36 cellular contexts compared by ENCODE assay signal in the genomic region with DNA sequence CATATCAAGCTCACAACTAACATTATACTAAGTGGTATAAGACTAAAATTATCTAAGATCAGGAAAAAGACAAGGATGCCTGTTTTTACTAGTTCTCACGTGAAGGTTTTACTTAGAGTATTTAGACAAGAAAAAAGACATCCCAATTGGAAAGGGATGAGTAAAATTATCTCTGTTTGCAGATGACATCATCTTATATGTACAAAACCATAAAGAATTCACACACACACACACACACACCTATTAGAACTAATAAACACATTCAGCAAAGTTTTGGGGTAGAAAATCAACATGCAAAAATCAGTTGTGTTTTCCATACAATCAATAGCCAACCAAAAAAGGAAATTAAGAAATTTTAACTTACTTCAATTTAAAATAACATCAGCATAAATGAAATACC. TPM values are rescaled to one million over a fixed set of nuclear protein-coding genes. Genes with fewer than 3 reads are reported as not detected.
"Had no signal": no experiment of that assay in that cellular context is flagged by ENCODE, and none has a peak within 500 bp of the region (broad histone marks: within the 10 kb centered on the region; RNA-seq: fewer than 3 reads in every experiment).

No MANE protein-coding gene starts in this region.

- DNase-seq: Karpas-422, Kasumi-1, MG63, MM.1S, MV-4-11, NCI-H1048, NCI-H1092, NCI-H1092 treated with DMSO at 0.1 percent for 48 hours, NCI-H1105, NCI-H1105 treated with DMSO at 0.1 percent for 48 hours, NCI-H1417, NCI-H1417 treated with DMSO at 0.1 percent for 48 hours, NCI-H1436, NCI-H1436 treated with DMSO at 0.1 percent for 48 hours, NCI-H146, NCI-H1694, NCI-H1694 treated with DMSO at 0.1 percent for 48 hours, NCI-H187, NCI-H187 treated with DMSO at 0.1 percent for 48 hours, NCI-H2029, NCI-H2029 treated with DMSO at 0.1 percent for 48 hours, NCI-H2081, NCI-H2081 treated with DMSO at 0.1 percent for 48 hours, NCI-H2107, NCI-H2171, NCI-H2171 treated with DMSO at 0.1 percent for 48 hours, NCI-H2227 treated with DMSO at 0.1 percent for 48 hours, NCI-H226, NCI-H345, NCI-H446, NCI-H446 treated with DMSO at 0.1 percent for 48 hours, NCI-H510A, NCI-H510A treated with DMSO at 0.1 percent for 48 hours, NCI-H524 had no signal

- H3K4me3 ChIP-seq: MG63 had no signal

- H3K9me3 ChIP-seq: MG63 had no signal

- H3K36me3 ChIP-seq: MG63 had no signal

- H3K27me3 ChIP-seq: MG63 had no signal

RNA-seq across cellular contexts. Expression of gene RGPD4, which starts 35.9 kb away (rescaled TPM):
- total RNA-seq: LHCN-M2, M059J had no signal
